12 cellular contexts compared by ENCODE assay signal in the genomic region with DNA sequence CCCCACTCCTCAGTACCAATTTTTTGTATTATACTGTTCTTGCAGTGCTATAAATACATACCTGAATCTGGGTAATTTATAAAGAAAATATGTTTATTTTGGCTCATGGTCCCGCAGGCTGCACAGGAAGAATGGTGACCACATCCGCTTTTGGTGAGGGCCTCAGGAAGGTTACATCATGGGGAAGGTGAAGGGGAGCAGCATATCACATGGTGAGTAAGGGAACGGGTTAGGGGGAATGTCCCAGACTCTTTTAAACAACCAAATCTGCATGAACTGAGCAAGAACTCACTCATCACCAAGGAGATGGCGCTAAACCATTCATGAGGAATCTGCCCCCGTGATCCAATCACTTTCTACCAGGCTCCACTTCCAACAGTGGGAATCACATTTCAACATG. TPM values are rescaled to one million over a fixed set of nuclear protein-coding genes. Genes with fewer than 3 reads are reported as not detected.
A peak's percentile ranks its signal among the peaks of the same experiment; 100 is the strongest.
DNase-seq lines count a peak whose midpoint lies in the region; ATAC-seq and TF ChIP-seq lines count a peak whose summit lies in the region.
"Had no signal": no experiment of that assay in that cellular context is flagged by ENCODE, and none has a peak within 500 bp of the region (broad histone marks: within the 10 kb centered on the region; RNA-seq: fewer than 3 reads in every experiment).

No MANE protein-coding gene starts in this region.

- H3K4me1 ChIP-seq in CD8-positive, alpha-beta memory T cell (ENCODE audit: insufficient read depth, low read length) = peaks cover 16% of the 10 kb centered on the region
- H3K4me1 ChIP-seq: parathyroid adenoma had no signal

- no peaks in the 10 kb centered on the region for H3K27me3 ChIP-seq in CD8-positive, alpha-beta memory T cell (ENCODE audit: insufficient read depth, low read length, poor library complexity, severe bottlenecking)
- H3K27me3 ChIP-seq in kidney epithelial cell (ENCODE audit: control insufficient read depth, insufficient read depth, low read length) = no peaks in the 10 kb centered on the region

- H3K4me1 Mint-ChIP-seq in CD8-positive, alpha-beta memory T cell = peaks cover 58 to 82% (median 81%) of the 10 kb centered on the region in 3 donors
- H3K4me1 Mint-ChIP-seq in WTC11 = peaks cover 19% of the 10 kb centered on the region

- H3K27ac Mint-ChIP-seq in CD8-positive, alpha-beta memory T cell = peak overlapping the region in 4 of 8 donors; percentile 9 to 82 (median 24)
- peak overlapping the region; percentile 88 for H3K27ac Mint-ChIP-seq in WTC11

- peak; percentile 50 for ATAC-seq in HG02678 (IDR thresholded peaks at IDR 0.05; ENCODE audit: unreplicated experiment)
- no peak for ATAC-seq in WTC11
- ATAC-seq in HG03135 (IDR thresholded peaks at IDR 0.05; ENCODE audit: unreplicated experiment) = no peak
- no peak for ATAC-seq in GM18511 (IDR thresholded peaks at IDR 0.05; ENCODE audit: unreplicated experiment)

- no peak for DNase-seq in CD8-positive, alpha-beta memory T cell
- DNase-seq in WTC11 (ENCODE audit: low spot score) (no peak), kidney epithelial cell (ENCODE audit: low read depth) (peak; percentile 2), NCI-H2196 treated with DMSO at 0.1 percent for 48 hours (lab: John Stamatoyannopoulos, UW; ENCODE audit: unreplicated experiment) (no peak), coronary artery (ENCODE audit: low spot score) (no peak)
- DNase-seq: activated gamma-delta T cell, DMS79, NCI-H526 had no signal

- POLR2A ChIA-PET in CD8-positive, alpha-beta memory T cell (lab: Charles Lee) = no interaction called here
- POLR2A ChIA-PET in WTC11 (lab: Charles Lee) = no interaction called here

- no peaks in the 10 kb centered on the region for H3K36me3 ChIP-seq in CD8-positive, alpha-beta memory T cell (ENCODE audit: insufficient read depth, low read length)
- peaks cover 1% of the 10 kb centered on the region for H3K36me3 ChIP-seq in kidney epithelial cell (ENCODE audit: control insufficient read depth, insufficient read depth, low read length)

- peaks cover 33 to 40% (median 38%) of the 10 kb centered on the region in 3 donors for H3K36me3 Mint-ChIP-seq in CD8-positive, alpha-beta memory T cell
- H3K36me3 Mint-ChIP-seq in WTC11 = peaks cover 77% of the 10 kb centered on the region

- TF ChIP-seq CTCF in WTC11 (IDR thresholded peaks at IDR 0.05) (no peak), kidney epithelial cell (IDR thresholded peaks at IDR 0.05; ENCODE audit: insufficient read depth, low read length, poor library complexity, severe bottlenecking) (no peak), coronary artery (IDR thresholded peaks at IDR 0.05) (no peak)

- H3K27ac ChIP-seq in CD8-positive, alpha-beta memory T cell (ENCODE audit: low read depth, low read length) = no peak overlapping the region
- no peak overlapping the region for H3K27ac ChIP-seq in coronary artery
- H3K27ac ChIP-seq: parathyroid adenoma had no signal

- peak overlapping the region in 4 of 7 donors; percentile 5 to 65 (median 18) for H3K4me3 Mint-ChIP-seq in CD8-positive, alpha-beta memory T cell
- H3K4me3 Mint-ChIP-seq in WTC11 = no peak overlapping the region

- no peaks in the 10 kb centered on the region for H3K27me3 Mint-ChIP-seq in CD8-positive, alpha-beta memory T cell
- no peaks in the 10 kb centered on the region for H3K27me3 Mint-ChIP-seq in WTC11 (ENCODE audit: low read depth)

- H3K9me3 Mint-ChIP-seq in CD8-positive, alpha-beta memory T cell = peaks cover 0 to 3% (median 0%) of the 10 kb centered on the region in 5 donors
- H3K9me3 Mint-ChIP-seq in WTC11 = peaks cover 76% of the 10 kb centered on the region

- no peaks in the 10 kb centered on the region for H3K9me3 ChIP-seq in CD8-positive, alpha-beta memory T cell (ENCODE audit: low read length)

- CTCF ChIA-PET in CD8-positive, alpha-beta memory T cell (lab: Charles Lee) = no interaction called here
- CTCF ChIA-PET in WTC11 (lab: Charles Lee) = no interaction called here

- no peak overlapping the region for H3K4me3 ChIP-seq in CD8-positive, alpha-beta memory T cell (ENCODE audit: low read length)
- H3K4me3 ChIP-seq in kidney epithelial cell (ENCODE audit: low read depth, low read length) (no peak overlapping the region), coronary artery (no peak overlapping the region)

TF ChIP-seq in WTC11, 78 proteins besides CTCF, POLR2A, EP300 and RAD21 (continues in another document):
- TF ChIP-seq OVOL2 (CRISPR knock-in tag; IDR thresholded peaks at IDR 0.05; ENCODE audit: borderline replicate concordance) (no peak), E2F4 (CRISPR knock-in tag; IDR thresholded peaks at IDR 0.05; ENCODE audit: borderline replicate concordance, low read depth) (no peak), KAT7 (CRISPR knock-in tag; IDR thresholded peaks at IDR 0.05; ENCODE audit: borderline replicate concordance) (no peak), ZNF425 (CRISPR knock-in tag; conservative IDR thresholded peaks at IDR 0.05) (no peak), CBFB (CRISPR knock-in tag; IDR thresholded peaks at IDR 0.05; ENCODE audit: low read depth) (no peak), ZNF671 (CRISPR knock-in tag; IDR thresholded peaks at IDR 0.05) (no peak), ELF4 (CRISPR knock-in tag; IDR thresholded peaks at IDR 0.05; ENCODE audit: low read depth) (no peak), ZNF121 (CRISPR knock-in tag; IDR thresholded peaks at IDR 0.05) (no peak), ZNF512 (CRISPR knock-in tag; IDR thresholded peaks at IDR 0.05; ENCODE audit: borderline replicate concordance) (no peak)
- TF ChIP-seq, protein P1, sequence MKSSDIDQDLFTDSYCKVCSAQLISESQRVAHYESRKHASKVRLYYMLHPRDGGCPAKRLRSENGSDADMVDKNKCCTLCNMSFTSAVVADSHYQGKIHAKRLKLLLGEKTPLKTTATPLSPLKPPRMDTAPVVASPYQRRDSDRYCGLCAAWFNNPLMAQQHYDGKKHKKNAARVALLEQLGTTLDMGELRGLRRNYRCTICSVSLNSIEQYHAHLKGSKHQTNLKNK (CRISPR knock-in tag; IDR thresholded peaks at IDR 0.05) = no peak
- TF ChIP-seq, protein P2, sequence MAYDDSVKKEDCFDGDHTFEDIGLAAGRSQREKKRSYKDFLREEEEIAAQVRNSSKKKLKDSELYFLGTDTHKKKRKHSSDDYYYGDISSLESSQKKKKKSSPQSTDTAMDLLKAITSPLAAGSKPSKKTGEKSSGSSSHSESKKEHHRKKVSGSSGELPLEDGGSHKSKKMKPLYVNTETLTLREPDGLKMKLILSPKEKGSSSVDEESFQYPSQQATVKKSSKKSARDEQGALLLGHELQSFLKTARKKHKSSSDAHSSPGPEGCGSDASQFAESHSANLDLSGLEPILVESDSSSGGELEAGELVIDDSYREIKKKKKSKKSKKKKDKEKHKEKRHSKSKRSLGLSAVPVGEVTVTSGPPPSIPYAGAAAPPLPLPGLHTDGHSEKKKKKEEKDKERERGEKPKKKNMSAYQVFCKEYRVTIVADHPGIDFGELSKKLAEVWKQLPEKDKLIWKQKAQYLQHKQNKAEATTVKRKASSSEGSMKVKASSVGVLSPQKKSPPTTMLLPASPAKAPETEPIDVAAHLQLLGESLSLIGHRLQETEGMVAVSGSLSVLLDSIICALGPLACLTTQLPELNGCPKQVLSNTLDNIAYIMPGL (CRISPR knock-in tag; IDR thresholded peaks at IDR 0.05) = no peak
- TF ChIP-seq, protein P3, sequence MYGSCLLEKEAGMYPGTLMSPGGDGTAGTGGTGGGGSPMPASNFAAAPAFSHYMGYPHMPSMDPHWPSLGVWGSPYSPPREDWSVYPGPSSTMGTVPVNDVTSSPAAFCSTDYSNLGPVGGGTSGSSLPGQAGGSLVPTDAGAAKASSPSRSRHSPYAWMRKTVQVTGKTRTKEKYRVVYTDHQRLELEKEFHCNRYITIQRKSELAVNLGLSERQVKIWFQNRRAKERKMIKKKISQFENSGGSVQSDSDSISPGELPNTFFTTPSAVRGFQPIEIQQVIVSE (CRISPR knock-in tag; IDR thresholded peaks at IDR 0.05; ENCODE audit: borderline replicate concordance) = no peak

RNA-seq across cellular contexts. Expression of gene OSBPL8, which starts 40.0 kb away (rescaled TPM):
- 10 to 100 TPM; 87.3 to 90.7 TPM for total RNA-seq in CD8-positive, alpha-beta memory T cell
- 113 TPM for polyA plus RNA-seq in CD8-positive, alpha-beta memory T cell
- total RNA-seq in WTC11 (2021) (68.7 to 81.7 TPM (median 72.8 TPM) in 3 replicates), kidney epithelial cell (77.5 and 87.7 TPM in 2 replicates)
